In the genomic region with DNA sequence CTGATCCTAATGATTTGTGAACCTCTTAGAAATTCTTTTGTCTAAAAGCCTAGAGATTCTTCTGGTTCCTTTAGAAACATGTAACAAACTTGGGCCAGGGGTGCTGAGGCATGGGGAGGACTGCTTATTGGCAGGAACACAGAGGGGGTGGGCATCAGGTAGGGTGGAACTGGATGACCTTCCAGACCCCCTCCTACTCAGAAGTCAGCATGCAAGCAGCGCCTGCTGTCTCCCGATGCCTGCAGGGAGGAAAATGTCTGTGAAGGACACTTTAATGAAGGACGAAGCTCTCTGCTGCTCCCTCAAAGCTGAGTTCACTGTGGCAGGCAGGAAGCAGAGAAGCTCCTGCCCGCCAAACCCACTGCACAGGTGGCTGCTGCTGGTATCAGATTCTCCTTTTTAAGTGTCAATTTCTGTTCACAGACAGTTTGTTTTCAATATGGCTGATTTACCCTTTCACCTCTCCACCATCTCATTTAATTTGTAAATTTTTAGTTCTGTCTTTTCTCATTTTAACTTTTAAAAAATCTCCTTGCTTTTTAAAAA, we compare ENCODE assay signal across 18 cellular contexts. TPM values are rescaled to one million over a fixed set of nuclear protein-coding genes. Genes with fewer than 3 reads are reported as not detected.
DNase-seq lines count a peak whose midpoint lies in the region; ATAC-seq, FAIRE-seq and TF ChIP-seq lines count a peak whose summit lies in the region.
"Had no signal": no experiment of that assay in that cellular context is flagged by ENCODE, and none has a peak within 500 bp of the region (broad histone marks: within the 10 kb centered on the region; RNA-seq: fewer than 3 reads in every experiment).

No MANE protein-coding gene starts in this region.

- POLR2A ChIA-PET in activated CD8-positive, alpha-beta T cell treated with anti-CD3 and anti-CD28 coated beads, Interleukin-2, amount 10 ng/mL, durations not matched to agents 7 days and 5 days (lab: Charles Lee) = no interaction called here

- H3K27me3 Mint-ChIP-seq in activated T-cell treated with anti-CD3 and anti-CD28 coated beads, Interleukin-2, amount 50 U/mL, for 24 hours = no peaks in the 10 kb centered on the region
- no peaks in the 10 kb centered on the region for H3K27me3 Mint-ChIP-seq in activated T-cell treated with anti-CD3 and anti-CD28 coated beads, Interleukin-2, amount 50 U/mL, for 4 hours (ENCODE audit: low read depth)
- no peaks in the 10 kb centered on the region for H3K27me3 Mint-ChIP-seq in activated CD8-positive, alpha-beta T cell treated with anti-CD3 and anti-CD28 coated beads, Interleukin-2, amount 10 ng/mL, durations not matched to agents 7 days and 5 days (ENCODE audit: low read depth)
- H3K27me3 Mint-ChIP-seq in progenitor cell of endocrine pancreas (no peaks in the 10 kb centered on the region), glutamatergic neuron (ENCODE audit: unreplicated experiment) (peaks cover 1% of the 10 kb centered on the region)
- H3K27me3 Mint-ChIP-seq: activated CD4-positive, alpha-beta memory T cell treated with anti-CD3 and anti-CD28 coated beads, Interleukin-2, amount 10 ng/mL, durations not matched to agents 7 days and 5 days; naive B cell; stimulated activated memory B cell treated with anti-CD40 and anti-IgM and Interleukin-4, amounts not matched to agents 10 μg/mL and 1 μg/mL and 100 μg/mL, for 72 hours had no signal

- peak overlapping the region; percentile 74 for H3K27ac Mint-ChIP-seq in activated T-cell treated with anti-CD3 and anti-CD28 coated beads, Interleukin-2, amount 50 U/mL, for 24 hours
- H3K27ac Mint-ChIP-seq in activated CD8-positive, alpha-beta T cell treated with anti-CD3 and anti-CD28 coated beads, Interleukin-2, amount 10 ng/mL, durations not matched to agents 7 days and 5 days = peak overlapping the region; percentile 74
- H3K27ac Mint-ChIP-seq in progenitor cell of endocrine pancreas = peak overlapping the region; percentile 64
- H3K27ac Mint-ChIP-seq in glutamatergic neuron (ENCODE audit: unreplicated experiment) = no peak overlapping the region
- H3K27ac Mint-ChIP-seq: activated CD4-positive, alpha-beta memory T cell treated with anti-CD3 and anti-CD28 coated beads, Interleukin-2, amount 10 ng/mL, durations not matched to agents 7 days and 5 days; activated T-helper 2 cell treated with anti-CD3 and anti-CD28 coated beads, Interferon-gamma antibody, Interleukin-2, Interleukin-4, amounts not matched to agents 10 μg/mL and 5 μg/mL and 100 μg/mL, durations not matched to agents 14 hours and 24 hours and 36 hours; stimulated activated memory B cell treated with anti-CD40 and anti-IgM and Interleukin-4, amounts not matched to agents 10 μg/mL and 1 μg/mL and 100 μg/mL, for 72 hours had no signal

- CTCF ChIA-PET in activated CD8-positive, alpha-beta T cell treated with anti-CD3 and anti-CD28 coated beads, Interleukin-2, amount 10 ng/mL, durations not matched to agents 7 days and 5 days (lab: Charles Lee) = interaction anchor here (1.7 kb wide), 1 partner anchor 20 kb away, joined by 3 read pairs; no protein-coding TSS in a partner anchor

- peaks cover 8% of the 10 kb centered on the region for H3K4me1 Mint-ChIP-seq in activated T-cell treated with anti-CD3 and anti-CD28 coated beads, Interleukin-2, amount 50 U/mL, for 24 hours (ENCODE audit: low read depth)
- H3K4me1 Mint-ChIP-seq in activated T-cell treated with anti-CD3 and anti-CD28 coated beads, Interleukin-2, amount 50 U/mL, for 4 hours (ENCODE audit: low read depth) = peaks cover 5% of the 10 kb centered on the region
- H3K4me1 Mint-ChIP-seq in activated CD8-positive, alpha-beta T cell treated with anti-CD3 and anti-CD28 coated beads, Interleukin-2, amount 10 ng/mL, durations not matched to agents 7 days and 5 days (ENCODE audit: low read depth) = peaks cover 19% of the 10 kb centered on the region
- H3K4me1 Mint-ChIP-seq in progenitor cell of endocrine pancreas (ENCODE audit: low read depth) (peaks cover 4% of the 10 kb centered on the region), glutamatergic neuron (ENCODE audit: low read depth, unreplicated experiment) (no peaks in the 10 kb centered on the region)
- H3K4me1 Mint-ChIP-seq: stimulated activated memory B cell treated with anti-CD40 and anti-IgM and Interleukin-4, amounts not matched to agents 10 μg/mL and 1 μg/mL and 100 μg/mL, for 72 hours had no signal

- no peak for FAIRE-seq in RCC 7860 (lab: Jason Lieb, UNC)

- TF ChIP-seq CTCF in GM13976 (IDR thresholded peaks at IDR 0.05; ENCODE audit: borderline replicate concordance, control extremely low read depth, extremely low read depth, insufficient read depth, missing control alignments) (no peak), progenitor cell of endocrine pancreas (IDR thresholded peaks at IDR 0.05; ENCODE audit: unreplicated experiment) (no peak), glutamatergic neuron (IDR thresholded peaks at IDR 0.05; ENCODE audit: partially characterized antibody, unreplicated experiment) (no peak)

- H3K36me3 Mint-ChIP-seq in activated T-cell treated with anti-CD3 and anti-CD28 coated beads, Interleukin-2, amount 50 U/mL, for 24 hours (ENCODE audit: low read depth) = peaks cover 91% of the 10 kb centered on the region
- H3K36me3 Mint-ChIP-seq in activated T-cell treated with anti-CD3 and anti-CD28 coated beads, Interleukin-2, amount 50 U/mL, for 4 hours (ENCODE audit: insufficient read depth) = peaks cover 44% of the 10 kb centered on the region
- peaks cover 72% of the 10 kb centered on the region for H3K36me3 Mint-ChIP-seq in activated CD8-positive, alpha-beta T cell treated with anti-CD3 and anti-CD28 coated beads, Interleukin-2, amount 10 ng/mL, durations not matched to agents 7 days and 5 days (ENCODE audit: low read depth)
- peaks cover 9% of the 10 kb centered on the region for H3K36me3 Mint-ChIP-seq in progenitor cell of endocrine pancreas (ENCODE audit: insufficient read depth)
- peaks cover 9% of the 10 kb centered on the region for H3K36me3 Mint-ChIP-seq in glutamatergic neuron (ENCODE audit: unreplicated experiment)

- H3K4me3 Mint-ChIP-seq in activated T-cell treated with anti-CD3 and anti-CD28 coated beads, Interleukin-2, amount 50 U/mL, for 24 hours = no peak overlapping the region
- no peak overlapping the region for H3K4me3 Mint-ChIP-seq in activated T-cell treated with anti-CD3 and anti-CD28 coated beads, Interleukin-2, amount 50 U/mL, for 4 hours
- H3K4me3 Mint-ChIP-seq in activated CD8-positive, alpha-beta T cell treated with anti-CD3 and anti-CD28 coated beads, Interleukin-2, amount 10 ng/mL, durations not matched to agents 7 days and 5 days = no peak overlapping the region
- H3K4me3 Mint-ChIP-seq in progenitor cell of endocrine pancreas (ENCODE audit: low read depth) = no peak overlapping the region
- H3K4me3 Mint-ChIP-seq in glutamatergic neuron (ENCODE audit: unreplicated experiment) = no peak overlapping the region
- H3K4me3 Mint-ChIP-seq: activated CD4-positive, alpha-beta memory T cell treated with anti-CD3 and anti-CD28 coated beads, Interleukin-2, amount 10 ng/mL, durations not matched to agents 7 days and 5 days; naive B cell; stimulated activated memory B cell treated with anti-CD40 and anti-IgM and Interleukin-4, amounts not matched to agents 10 μg/mL and 1 μg/mL and 100 μg/mL, for 72 hours had no signal

- no peak for DNase-seq in activated T-cell treated with anti-CD3 and anti-CD28 coated beads, Interleukin-2, amount 50 U/mL, for 24 hours
- DNase-seq in activated T-cell treated with anti-CD3 and anti-CD28 coated beads, Interleukin-2, amount 50 U/mL, for 4 hours = no peak
- DNase-seq in GM13976 (ENCODE audit: low spot score) (peak; percentile 3), progenitor cell of endocrine pancreas (ENCODE audit: low spot score, unreplicated experiment) (no peak), NAMALWA (ENCODE audit: low spot score) (no peak), RCC 7860 (ENCODE audit: low spot score) (no peak), glutamatergic neuron (no peak)
- no peak for DNase-seq in activated CD8-positive, alpha-beta T cell treated with anti-CD3 and anti-CD28 coated beads, Interleukin-2, amount 10 ng/mL, durations not matched to agents 7 days and 5 days
- DNase-seq: activated CD4-positive, alpha-beta memory T cell treated with anti-CD3 and anti-CD28 coated beads, Interleukin-2, amount 10 ng/mL, durations not matched to agents 7 days and 5 days; C1 segment of cervical spinal cord; central memory CD4-positive, alpha-beta T cell; naive B cell; NCI-H2081 treated with DMSO at 0.1 percent for 48 hours; SHP77; testis; WERI-Rb-1 had no signal

- ATAC-seq in activated T-cell treated with anti-CD3 and anti-CD28 coated beads, Interleukin-2, amount 50 U/mL, for 4 hours = no peak
- ATAC-seq in activated CD8-positive, alpha-beta T cell treated with anti-CD3 and anti-CD28 coated beads, Interleukin-2, amount 10 ng/mL, durations not matched to agents 7 days and 5 days = no peak
- ATAC-seq: stimulated activated memory B cell treated with anti-CD40 and anti-IgM and Interleukin-4, amounts not matched to agents 10 μg/mL and 1 μg/mL and 100 μg/mL, for 72 hours had no signal

- peaks cover 2% of the 10 kb centered on the region for H3K9me3 Mint-ChIP-seq in activated T-cell treated with anti-CD3 and anti-CD28 coated beads, Interleukin-2, amount 50 U/mL, for 24 hours
- peaks cover 3% of the 10 kb centered on the region for H3K9me3 Mint-ChIP-seq in activated T-cell treated with anti-CD3 and anti-CD28 coated beads, Interleukin-2, amount 50 U/mL, for 4 hours
- peaks cover 3% of the 10 kb centered on the region for H3K9me3 Mint-ChIP-seq in activated CD8-positive, alpha-beta T cell treated with anti-CD3 and anti-CD28 coated beads, Interleukin-2, amount 10 ng/mL, durations not matched to agents 7 days and 5 days (ENCODE audit: insufficient read depth)
- H3K9me3 Mint-ChIP-seq in progenitor cell of endocrine pancreas (ENCODE audit: low read depth) (peaks cover 2% of the 10 kb centered on the region), glutamatergic neuron (ENCODE audit: unreplicated experiment) (peaks cover 3% of the 10 kb centered on the region)

- in situ Hi-C loops in GM13976 (cut with MboI; ENCODE audit: low sequenced_read_pairs, unreplicated experiment) = no loop called here

RNA-seq across cellular contexts. Expression of a gene that starts 19.4 kb away (rescaled TPM):
- total RNA-seq in activated T-cell treated with anti-CD3 and anti-CD28 coated beads, Interleukin-2, amount 50 U/mL, for 4 hours = 10 to 100 TPM; 14.5 to 17.6 (median 15.9) TPM
- total RNA-seq in activated CD8-positive, alpha-beta T cell treated with anti-CD3 and anti-CD28 coated beads, Interleukin-2, amount 10 ng/mL, durations not matched to agents 7 days and 5 days = 10 to 100 TPM; 18.8 to 21.8 TPM
- total RNA-seq in progenitor cell of endocrine pancreas (45.2 TPM in 2 replicates), glutamatergic neuron (ENCODE audit: unreplicated experiment) (29.6 TPM)

RNA-seq across cellular contexts. Expression of a gene that starts 19.4 kb away (rescaled TPM):
- total RNA-seq in activated T-cell treated with anti-CD3 and anti-CD28 coated beads, Interleukin-2, amount 50 U/mL, for 4 hours = 10 to 100 TPM; 30.2 to 39.1 (median 35.9) TPM
- 10 to 100 TPM; 25.5 to 26.1 TPM for total RNA-seq in activated CD8-positive, alpha-beta T cell treated with anti-CD3 and anti-CD28 coated beads, Interleukin-2, amount 10 ng/mL, durations not matched to agents 7 days and 5 days
- total RNA-seq in progenitor cell of endocrine pancreas (39.3 and 43.4 TPM in 2 replicates), glutamatergic neuron (ENCODE audit: unreplicated experiment) (43.0 TPM)
